ENCODE assay signal across 20 cellular contexts in the genomic region with DNA sequence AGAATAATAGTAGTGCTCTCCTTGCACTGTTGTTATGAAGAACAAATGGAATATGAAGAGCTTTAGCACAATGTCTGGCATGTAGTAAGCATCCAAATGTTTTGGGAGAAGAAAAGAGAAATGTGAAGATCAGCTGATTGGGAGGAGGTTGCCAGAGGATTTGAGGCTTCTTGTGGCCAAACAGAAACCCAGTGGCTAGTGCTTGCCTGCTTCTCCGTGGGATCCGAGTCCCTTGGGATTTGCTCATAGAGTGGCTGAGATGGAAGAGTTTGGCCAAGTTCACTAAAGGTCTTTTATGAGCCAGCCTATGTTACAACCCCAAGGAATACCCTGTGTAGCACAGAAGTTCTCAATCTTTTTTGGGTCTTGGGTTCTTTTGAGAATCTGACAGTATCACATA.
DNase-seq lines count a peak whose midpoint lies in the region; ATAC-seq and TF ChIP-seq lines count a peak whose summit lies in the region.
"Had no signal": no experiment of that assay in that cellular context is flagged by ENCODE, and none has a peak within 500 bp of the region (broad histone marks: within the 10 kb centered on the region; RNA-seq: fewer than 3 reads in every experiment).

No MANE protein-coding gene starts in this region.

- peaks cover 15% of the 10 kb centered on the region for H3K4me1 Mint-ChIP-seq in endodermal cell
- H3K4me1 Mint-ChIP-seq in activated CD4-positive, alpha-beta T cell treated with anti-CD3 and anti-CD28 coated beads for 36 hours, result no peaks in the 10 kb centered on the region
- H3K4me1 Mint-ChIP-seq: IgD-negative memory B cell had no signal

- POLR2A ChIA-PET in activated CD4-positive, alpha-beta T cell treated with anti-CD3 and anti-CD28 coated beads for 36 hours (lab: Charles Lee), result interaction anchor here (0.6 kb wide), 1 partner anchor 166 kb away, joined by 4 read pairs; no protein-coding TSS in a partner anchor

- no peaks in the 10 kb centered on the region for H3K36me3 Mint-ChIP-seq in endodermal cell (ENCODE audit: low read depth)
- H3K36me3 Mint-ChIP-seq in activated CD4-positive, alpha-beta T cell treated with anti-CD3 and anti-CD28 coated beads for 36 hours (ENCODE audit: low read depth), result no peaks in the 10 kb centered on the region
- H3K36me3 Mint-ChIP-seq: activated CD4-positive, alpha-beta memory T cell treated with anti-CD3 and anti-CD28 coated beads for 36 hours; activated naive CD4-positive, alpha-beta T cell treated with anti-CD3 and anti-CD28 coated beads, Interleukin-2, amount 50 U/mL, for 72 hours had no signal

- TF ChIP-seq CTCF in endodermal cell (conservative IDR thresholded peaks at IDR 0.05) (no peak), right atrium auricular region (IDR thresholded peaks at IDR 0.05) (no peak)

- 87% methylated on average over 2 of the region's 2 CpGs; no CpG with 5 or more reads in 1 of the 2 experiments for WGBS in endodermal cell (ENCODE audit: insufficient coverage in 1 of 2, insufficient read length in 1 of 2), 2 experiments

- H3K9me3 ChIP-seq in endodermal cell (ENCODE audit: control insufficient read depth, low read length), result no peaks in the 10 kb centered on the region
- H3K9me3 ChIP-seq in right atrium auricular region, result no peaks in the 10 kb centered on the region
- H3K9me3 ChIP-seq: BE2C had no signal

- peak; percentile 2 for DNase-seq in endodermal cell
- no peak for DNase-seq in right atrium auricular region (ENCODE audit: low spot score)
- DNase-seq in NK-92 treated with Interleukin-12 subunit alpha and Interleukin-12 subunit beta, amount 100 ng/mL, for 24 hours (lab: John Stamatoyannopoulos, UW), result no peak
- no peak for DNase-seq in activated CD4-positive, alpha-beta T cell treated with anti-CD3 and anti-CD28 coated beads for 36 hours
- no peak for DNase-seq in NCI-H1417 treated with DMSO at 0.1 percent for 48 hours (lab: John Stamatoyannopoulos, UW)
- no peak for DNase-seq in RPMI8226
- DNase-seq: activated CD4-positive, alpha-beta memory T cell treated with anti-CD3 and anti-CD28 coated beads for 36 hours; activated T-cell treated with anti-CD3 and anti-CD28 coated beads, Interleukin-2, amount 50 U/mL, for 1 hour; effector CD8-positive, alpha-beta T cell; GF-D8; left colon; MM.1S; NCI-H1694; NCI-H446; stimulated activated naive CD4-positive, alpha-beta T cell treated with Interleukin-2 at 50 U/mL for 16 hours; WERI-Rb-1 had no signal

- no peaks in the 10 kb centered on the region for H3K9me3 Mint-ChIP-seq in endodermal cell
- H3K9me3 Mint-ChIP-seq in activated CD4-positive, alpha-beta T cell treated with anti-CD3 and anti-CD28 coated beads for 36 hours (ENCODE audit: low read depth), result no peaks in the 10 kb centered on the region
- H3K9me3 Mint-ChIP-seq: activated CD4-positive, alpha-beta memory T cell treated with anti-CD3 and anti-CD28 coated beads for 36 hours; activated naive CD4-positive, alpha-beta T cell treated with anti-CD3 and anti-CD28 coated beads, Interleukin-2, amount 50 U/mL, for 72 hours; IgD-negative memory B cell had no signal

- no peak overlapping the region for H3K9ac ChIP-seq in endodermal cell (ENCODE audit: extremely low read depth, low read length, poor library complexity, severe bottlenecking)

- H3K27ac ChIP-seq in endodermal cell (ENCODE audit: low read depth, low read length) (no peak overlapping the region), right atrium auricular region (peak overlapping the region; percentile 38 to 69), skin epidermis (peak overlapping the region in 11 of 21 experiments; percentile 5 to 73 (median 43))
- H3K27ac ChIP-seq: WERI-Rb-1 had no signal

- H3K4me1 ChIP-seq in endodermal cell (ENCODE audit: control insufficient read depth, insufficient read depth, low read length) (peaks cover 15% of the 10 kb centered on the region), right atrium auricular region (peaks cover 0 to 34% of the 10 kb centered on the region in 2 donors)

- H3K36me3 ChIP-seq in endodermal cell (ENCODE audit: control insufficient read depth, insufficient read depth, low read length), result no peaks in the 10 kb centered on the region
- no peaks in the 10 kb centered on the region for H3K36me3 ChIP-seq in right atrium auricular region
- H3K36me3 ChIP-seq: BE2C, WERI-Rb-1 had no signal

- ATAC-seq in activated CD4-positive, alpha-beta T cell treated with anti-CD3 and anti-CD28 coated beads for 36 hours, result no peak
- ATAC-seq: activated naive CD4-positive, alpha-beta T cell treated with anti-CD3 and anti-CD28 coated beads, Interleukin-2, amount 50 U/mL, for 72 hours; left colon had no signal

- H3K27me3 ChIP-seq in endodermal cell (ENCODE audit: control insufficient read depth, insufficient read depth, low read length, poor library complexity, severe bottlenecking) (no peaks in the 10 kb centered on the region), right atrium auricular region (no peaks in the 10 kb centered on the region)
- H3K27me3 ChIP-seq: BE2C had no signal

- CTCF ChIA-PET in activated CD4-positive, alpha-beta T cell treated with anti-CD3 and anti-CD28 coated beads for 36 hours (lab: Charles Lee), result interaction anchor here (1.2 kb wide), 1 partner anchor 10 kb away, joined by 5 read pairs; no protein-coding TSS in a partner anchor

- no peaks in the 10 kb centered on the region for H3K27me3 Mint-ChIP-seq in endodermal cell (ENCODE audit: insufficient read depth)
- H3K27me3 Mint-ChIP-seq in activated CD4-positive, alpha-beta T cell treated with anti-CD3 and anti-CD28 coated beads for 36 hours, result no peaks in the 10 kb centered on the region
- H3K27me3 Mint-ChIP-seq: activated CD4-positive, alpha-beta memory T cell treated with anti-CD3 and anti-CD28 coated beads for 36 hours; IgD-negative memory B cell had no signal

- intact Hi-C loops in activated CD4-positive, alpha-beta T cell treated with anti-CD3 and anti-CD28 coated beads for 36 hours (cut with DNase I, micrococcal nuclease), result no loop called here

- H3K4me3 ChIP-seq in endodermal cell (ENCODE audit: low read length) (no peak overlapping the region), right atrium auricular region (no peak overlapping the region), skin epidermis (no peak overlapping the region)

- no peak overlapping the region for H3K4me3 Mint-ChIP-seq in endodermal cell
- H3K4me3 Mint-ChIP-seq in activated CD4-positive, alpha-beta T cell treated with anti-CD3 and anti-CD28 coated beads for 36 hours, result no peak overlapping the region
- H3K4me3 Mint-ChIP-seq: activated CD4-positive, alpha-beta memory T cell treated with anti-CD3 and anti-CD28 coated beads for 36 hours had no signal

- no peak overlapping the region for H3K27ac Mint-ChIP-seq in endodermal cell
- H3K27ac Mint-ChIP-seq in activated CD4-positive, alpha-beta T cell treated with anti-CD3 and anti-CD28 coated beads for 36 hours, result no peak overlapping the region
- H3K27ac Mint-ChIP-seq: activated CD4-positive, alpha-beta memory T cell treated with anti-CD3 and anti-CD28 coated beads for 36 hours; activated naive CD4-positive, alpha-beta T cell treated with anti-CD3 and anti-CD28 coated beads, Interleukin-2, amount 50 U/mL, for 72 hours; IgD-negative memory B cell had no signal
